8 cellular contexts compared by ENCODE assay signal in the genomic region with DNA sequence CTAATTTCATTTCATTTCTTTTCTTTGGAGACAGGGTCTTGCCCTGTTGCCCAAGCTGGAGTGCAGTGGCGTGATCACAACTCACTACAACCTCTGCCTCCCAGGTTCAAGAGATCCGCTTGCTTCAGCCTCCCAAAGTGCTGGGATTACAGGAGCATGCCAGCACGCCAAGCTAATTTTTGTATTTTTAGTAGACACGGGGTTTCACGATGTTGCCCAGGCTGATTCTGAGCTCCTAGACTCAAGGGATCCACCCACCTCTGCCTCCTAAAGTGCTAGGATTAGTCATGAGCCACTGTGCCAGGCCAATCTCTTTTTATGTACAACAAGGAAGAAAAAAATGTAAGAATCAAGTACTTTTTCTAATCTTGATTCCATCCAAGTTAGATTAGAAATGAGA. TPM values are rescaled to one million over a fixed set of nuclear protein-coding genes. Genes with fewer than 3 reads are reported as not detected.
DNase-seq lines count a peak whose midpoint lies in the region; ATAC-seq lines count a peak whose summit lies in the region.

No MANE protein-coding gene starts in this region.

- no peaks in the 10 kb centered on the region for H3K27me3 ChIP-seq in skeletal muscle tissue (ENCODE audit: control insufficient read depth in 3 of 3, insufficient read depth in 3 of 3, low read length in 3 of 3)

- no peak for ATAC-seq in GM21515 (IDR thresholded peaks at IDR 0.05; ENCODE audit: unreplicated experiment)
- ATAC-seq in GM21447 (IDR thresholded peaks at IDR 0.05; ENCODE audit: unreplicated experiment) = no peak
- ATAC-seq in GM21423 (IDR thresholded peaks at IDR 0.05; ENCODE audit: unreplicated experiment) = no peak

- no peaks in the 10 kb centered on the region for H3K27me3 Mint-ChIP-seq in activated T-helper 2 cell treated with anti-CD3 and anti-CD28 coated beads, Interferon-gamma antibody, Interleukin-2, Interleukin-4, amounts not matched to agents 10 μg/mL and 5 μg/mL and 100 μg/mL, durations not matched to agents 14 hours and 24 hours and 36 hours (ENCODE audit: low read depth)

- H3K9me3 ChIP-seq in skeletal muscle tissue (ENCODE audit: control insufficient read depth in 3 of 3, low read length in 3 of 3) = no peaks in the 10 kb centered on the region

- peaks cover 75% of the 10 kb centered on the region for H3K4me1 Mint-ChIP-seq in activated T-helper 2 cell treated with anti-CD3 and anti-CD28 coated beads, Interferon-gamma antibody, Interleukin-2, Interleukin-4, amounts not matched to agents 10 μg/mL and 5 μg/mL and 100 μg/mL, durations not matched to agents 14 hours and 24 hours and 36 hours (ENCODE audit: low read depth)

- intact Hi-C loops in activated T-helper 2 cell treated with anti-CD3 and anti-CD28 coated beads, Interferon-gamma antibody, Interleukin-2, Interleukin-4, amounts not matched to agents 10 μg/mL and 5 μg/mL and 100 μg/mL, durations not matched to agents 14 hours and 24 hours and 36 hours (cut with micrococcal nuclease) = loop anchor here (1.0 kb wide), 1 partner anchor 9 kb away; no protein-coding TSS in a partner anchor
- intact Hi-C loops in head of caudate nucleus (cut with DNase I) = no loop called here

- peak overlapping the region; percentile 27 to 55 (median 47) for H3K9ac ChIP-seq in skeletal muscle tissue (ENCODE audit: low read depth in 1 of 3, low read length in 3 of 3)

- H3K27ac ChIP-seq in skeletal muscle tissue (ENCODE audit: low read depth, low read length) = peak overlapping the region; percentile 67

- peaks cover 42 to 71% (median 68%) of the 10 kb centered on the region in 3 donors for H3K4me1 ChIP-seq in skeletal muscle tissue (ENCODE audit: control insufficient read depth in 3 of 3, insufficient read depth in 3 of 3, low read length in 3 of 3)

- no peaks in the 10 kb centered on the region for H3K36me3 ChIP-seq in skeletal muscle tissue (ENCODE audit: control insufficient read depth in 3 of 3, insufficient read depth in 3 of 3, low read length in 3 of 3)

- peak; percentile 79 for DNase-seq in activated effector memory CD4-positive, alpha-beta T cell treated with anti-CD3 and anti-CD28 coated beads, Interleukin-2, amount 50 U/mL, for 16 hours
- DNase-seq in activated effector memory CD4-positive, alpha-beta T cell treated with Interleukin-2 at 50 U/mL for 16 hours = no peak
- DNase-seq in activated T-helper 2 cell treated with anti-CD3 and anti-CD28 coated beads, Interferon-gamma antibody, Interleukin-2, Interleukin-4, amounts not matched to agents 10 μg/mL and 5 μg/mL and 100 μg/mL, durations not matched to agents 14 hours and 24 hours and 36 hours (ENCODE audit: low spot score) = no peak
- peak in 32 of 42 donors; percentile 15 to 89 (median 65) for DNase-seq in head of caudate nucleus

- H3K27ac Mint-ChIP-seq in activated T-helper 2 cell treated with anti-CD3 and anti-CD28 coated beads, Interferon-gamma antibody, Interleukin-2, Interleukin-4, amounts not matched to agents 10 μg/mL and 5 μg/mL and 100 μg/mL, durations not matched to agents 14 hours and 24 hours and 36 hours = peak overlapping the region; percentile 76

- H3K9me3 Mint-ChIP-seq in activated T-helper 2 cell treated with anti-CD3 and anti-CD28 coated beads, Interferon-gamma antibody, Interleukin-2, Interleukin-4, amounts not matched to agents 10 μg/mL and 5 μg/mL and 100 μg/mL, durations not matched to agents 14 hours and 24 hours and 36 hours = no peaks in the 10 kb centered on the region

- H3K4me3 ChIP-seq in skeletal muscle tissue (ENCODE audit: low read length in 3 of 3) = peak overlapping the region; percentile 24 to 57 (median 46)

- H3K4me3 Mint-ChIP-seq in activated T-helper 2 cell treated with anti-CD3 and anti-CD28 coated beads, Interferon-gamma antibody, Interleukin-2, Interleukin-4, amounts not matched to agents 10 μg/mL and 5 μg/mL and 100 μg/mL, durations not matched to agents 14 hours and 24 hours and 36 hours (ENCODE audit: low read depth) = peak overlapping the region; percentile 58

- H3K36me3 Mint-ChIP-seq in activated T-helper 2 cell treated with anti-CD3 and anti-CD28 coated beads, Interferon-gamma antibody, Interleukin-2, Interleukin-4, amounts not matched to agents 10 μg/mL and 5 μg/mL and 100 μg/mL, durations not matched to agents 14 hours and 24 hours and 36 hours (ENCODE audit: low read depth) = peaks cover 71% of the 10 kb centered on the region

RNA-seq across cellular contexts. Expression of a gene that starts 10.7 kb away (rescaled TPM):
- total RNA-seq in activated T-helper 2 cell treated with anti-CD3 and anti-CD28 coated beads, Interferon-gamma antibody, Interleukin-2, Interleukin-4, amounts not matched to agents 10 μg/mL and 5 μg/mL and 100 μg/mL, durations not matched to agents 14 hours and 24 hours and 36 hours = 134 and 135 TPM in 2 replicates
- total RNA-seq in skeletal muscle tissue = 59.0 TPM

Comparison
In these comparisons a context has a peak if more than half of its experiments do, and no peak if none do; other contexts are left out.
1. DNase-seq: peak in activated effector memory CD4-positive, alpha-beta T cell treated with anti-CD3 and anti-CD28 coated beads, Interleukin-2, amount 50 U/mL, for 16 hours (single experiment) and head of caudate nucleus (32 of 42); none in activated effector memory CD4-positive, alpha-beta T cell treated with Interleukin-2 at 50 U/mL for 16 hours (single experiment) and activated T-helper 2 cell treated with anti-CD3 and anti-CD28 coated beads, Interferon-gamma antibody, Interleukin-2, Interleukin-4, amounts not matched to agents 10 μg/mL and 5 μg/mL and 100 μg/mL, durations not matched to agents 14 hours and 24 hours and 36 hours (single experiment).